Comparison of ENCODE assay signal across 28 cellular contexts in genomic region chr12:57210461-57210860, GRCh38. TPM values are rescaled to one million over a fixed set of nuclear protein-coding genes. Genes with fewer than 3 reads are reported as not detected.
"Had no signal": no experiment of that assay in that cellular context is flagged by ENCODE, and none has a peak within 500 bp of the region (broad histone marks: within the 10 kb centered on the region; RNA-seq: fewer than 3 reads in every experiment).

No MANE protein-coding gene starts in this region.

- H3K9me3 ChIP-seq: colonic mucosa, esophagus squamous epithelium, gastroesophageal sphincter, heart right ventricle had no signal

- ATAC-seq: activated CD4-positive, CD25-positive, alpha-beta regulatory T cell treated with anti-CD3 and anti-CD28 coated beads, Interleukin-2, amount 50 U/mL, for 24 hours; activated CD8-positive, alpha-beta T cell treated with anti-CD3 and anti-CD28 coated beads for 36 hours; activated T-cell treated with anti-CD3 and anti-CD28 coated beads, Interleukin-2, amount 50 U/mL, for 4 hours; activated T-helper 17 cell treated with anti-CD3 and anti-CD28 coated beads, Interleukin-2, amount 50 U/mL, for 72 hours; gastroesophageal sphincter; heart right ventricle had no signal

- H3K27ac Mint-ChIP-seq: activated B cell treated with CpG ODN at 0.5 μM for 24 hours; activated CD8-positive, alpha-beta T cell treated with anti-CD3 and anti-CD28 coated beads for 36 hours; activated naive CD8-positive, alpha-beta T cell; activated T-helper 17 cell treated with anti-CD3 and anti-CD28 coated beads, Interleukin-2, amount 50 U/mL, for 72 hours had no signal

- H3K4me2 ChIP-seq: hepatocyte had no signal

- H3K4me3 ChIP-seq: colonic mucosa, esophagus squamous epithelium, gastroesophageal sphincter, heart right ventricle, hepatocyte had no signal

- H3K36me3 ChIP-seq: WERI-Rb-1 had no signal

- H3K9me3 Mint-ChIP-seq: activated B cell treated with CpG ODN at 0.5 μM for 24 hours; activated CD8-positive, alpha-beta T cell treated with anti-CD3 and anti-CD28 coated beads for 36 hours; activated T-cell treated with anti-CD3 and anti-CD28 coated beads, Interleukin-2, amount 50 U/mL, for 4 hours; activated T-helper 17 cell treated with anti-CD3 and anti-CD28 coated beads, Interleukin-2, amount 50 U/mL, for 72 hours had no signal

- H3K27ac ChIP-seq: brain microvascular endothelial cell, colonic mucosa, epithelial cell of prostate, esophagus squamous epithelium, gastroesophageal sphincter, hepatocyte, WERI-Rb-1 had no signal

- H2AFZ ChIP-seq: hepatocyte had no signal

- H3K36me3 Mint-ChIP-seq: activated naive CD8-positive, alpha-beta T cell had no signal

- H3K4me3 Mint-ChIP-seq: activated B cell treated with CpG ODN at 0.5 μM for 24 hours; activated CD8-positive, alpha-beta T cell treated with anti-CD3 and anti-CD28 coated beads for 36 hours; activated naive CD8-positive, alpha-beta T cell; activated T-cell treated with anti-CD3 and anti-CD28 coated beads, Interleukin-2, amount 50 U/mL, for 4 hours; activated T-helper 17 cell treated with anti-CD3 and anti-CD28 coated beads, Interleukin-2, amount 50 U/mL, for 72 hours had no signal

- DNase-seq: activated B cell treated with CpG ODN at 0.5 μM for 24 hours; activated CD4-positive, alpha-beta T cell treated with anti-CD3 and anti-CD28 coated beads for 48 hours; activated CD4-positive, alpha-beta T cell treated with anti-CD3 and anti-CD28 coated beads, Interleukin-2, amount 50 U/mL, for 1 hour; activated CD4-positive, alpha-beta T cell treated with anti-CD3 and anti-CD28 coated beads, Interleukin-2, amount 50 U/mL, for 48 hours; activated CD8-positive, alpha-beta memory T cell treated with anti-CD3 and anti-CD28 coated beads for 24 hours; activated CD8-positive, alpha-beta T cell treated with anti-CD3 and anti-CD28 coated beads for 36 hours; activated effector memory CD4-positive, alpha-beta T cell treated with Interleukin-2 at 50 U/mL for 16 hours; activated gamma-delta T cell treated with Interleukin-2 at 50 U/mL for 16 hours; activated naive CD4-positive, alpha-beta T cell treated with anti-CD3 and anti-CD28 coated beads, Interleukin-2, amount 50 U/mL, for 16 hours; activated naive CD4-positive, alpha-beta T cell treated with Interleukin-2 at 50 U/mL for 16 hours; activated T-cell treated with anti-CD3 and anti-CD28 coated beads, Interleukin-2, amount 50 U/mL, for 4 hours; amniotic stem cell; anterior cingulate cortex; brain microvascular endothelial cell; colonic mucosa; effector CD8-positive, alpha-beta T cell; esophagus squamous epithelium; foreskin melanocyte; T-helper 9 cell; WERI-Rb-1 had no signal

RNA-seq across cellular contexts. Expression of gene NXPH4, which starts 6.1 kb away (rescaled TPM):
- total RNA-seq: endothelial cell of umbilical vein had no signal
